In the genomic region with DNA sequence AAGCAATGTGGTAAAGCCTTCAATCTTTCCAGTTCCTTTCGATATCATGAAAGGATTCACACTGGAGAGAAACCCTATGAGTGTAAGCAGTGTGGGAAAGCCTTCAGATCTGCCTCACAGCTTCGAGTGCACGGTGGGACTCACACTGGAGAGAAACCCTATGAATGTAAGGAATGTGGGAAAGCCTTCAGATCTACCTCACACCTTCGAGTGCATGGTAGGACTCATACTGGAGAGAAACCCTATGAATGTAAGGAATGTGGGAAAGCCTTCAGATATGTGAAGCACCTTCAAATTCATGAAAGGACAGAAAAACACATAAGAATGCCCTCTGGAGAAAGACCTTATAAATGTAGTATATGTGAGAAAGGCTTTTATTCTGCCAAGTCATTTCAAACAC, we compare ENCODE assay signal across 1 cellular context.
TF ChIP-seq lines count a peak whose summit lies in the region.

No MANE protein-coding gene starts in this region.

TF ChIP-seq in H1, 55 proteins besides CTCF, POLR2A, EP300 and RAD21:
- no peak for TF ChIP-seq JUN (IDR thresholded peaks at IDR 0.05; ENCODE audit: low read depth, low read length)
- TF ChIP-seq SP1 (IDR thresholded peaks at IDR 0.05; ENCODE audit: low read depth, low read length): no peak
- no peak for TF ChIP-seq CBX8 (IDR thresholded peaks at IDR 0.05; ENCODE audit: borderline replicate concordance, low read depth, low read length)
- TF ChIP-seq TEAD4 (IDR thresholded peaks at IDR 0.05; ENCODE audit: low read depth, low read length): peak; percentile 39; the same call in 1 of the 2 replicates
- no peak for TF ChIP-seq BRCA1 (IDR thresholded peaks at IDR 0.05; ENCODE audit: low read depth, low read length)
- TF ChIP-seq KDM1A (IDR thresholded peaks at IDR 0.05; ENCODE audit: borderline replicate concordance, low read length): peak; percentile 80
